ENCODE assay signal across 1 cellular context in the genomic region with DNA sequence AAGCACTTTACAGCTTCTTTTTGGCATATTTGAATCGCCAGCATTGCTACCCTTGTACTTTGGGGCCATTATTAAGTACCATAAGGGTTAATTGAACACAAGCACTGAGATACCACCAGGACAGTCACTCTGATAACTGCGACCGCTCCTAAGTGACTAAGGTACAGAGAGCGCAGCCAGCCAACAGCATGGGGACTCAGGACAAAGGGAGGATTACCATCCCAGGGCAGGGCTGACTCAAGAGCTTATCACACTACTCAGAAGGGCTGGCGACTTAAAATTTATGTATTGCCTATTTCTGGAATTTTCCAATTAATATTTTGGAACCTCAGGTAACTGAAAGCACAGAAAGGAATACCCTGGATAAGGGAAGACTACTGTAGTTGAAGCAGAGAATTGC.
TF ChIP-seq lines count a peak whose summit lies in the region.

No MANE protein-coding gene starts in this region.

TF ChIP-seq in GM23338, 12 proteins besides CTCF, POLR2A, EP300 and RAD21:
- no peak for TF ChIP-seq STAT1 (IDR thresholded peaks at IDR 0.05; ENCODE audit: unreplicated experiment)
- no peak for TF ChIP-seq ETS1 (IDR thresholded peaks at IDR 0.05)
- no peak for TF ChIP-seq ZNF331 (CRISPR knock-in tag; IDR thresholded peaks at IDR 0.05; ENCODE audit: low read depth)
- TF ChIP-seq NANOG (IDR thresholded peaks at IDR 0.05; ENCODE audit: borderline replicate concordance): no peak
- no peak for TF ChIP-seq POLR2AphosphoS5 (IDR thresholded peaks at IDR 0.05; ENCODE audit: low read depth)
- no peak for TF ChIP-seq CREB1 (CRISPR knock-in tag; IDR thresholded peaks at IDR 0.05; ENCODE audit: low read depth)
